Comparison of ENCODE assay signal across 1 cellular context in genomic region chr6:146990821-146991798, GRCh38.
TF ChIP-seq lines count a peak whose summit lies in the region.

No MANE protein-coding gene starts in this region.

TF ChIP-seq in A549, 52 proteins besides CTCF, POLR2A, EP300 and RAD21 (continued from another document):
- no peak for TF ChIP-seq HMGXB4 (CRISPR knock-in tag; IDR thresholded peaks at IDR 0.05; ENCODE audit: borderline replicate concordance)
TF ChIP-seq in A549: peak in this region for 10.
